ENCODE assay signal across 17 cellular contexts in genomic region chr13:24299488-24300114, GRCh38. TPM values are rescaled to one million over a fixed set of nuclear protein-coding genes. Genes with fewer than 3 reads are reported as not detected.
DNase-seq lines count a peak whose midpoint lies in the region; ATAC-seq and TF ChIP-seq lines count a peak whose summit lies in the region.
"Had no signal": no experiment of that assay in that cellular context is flagged by ENCODE, and none has a peak within 500 bp of the region (broad histone marks: within the 10 kb centered on the region; RNA-seq: fewer than 3 reads in every experiment).

No MANE protein-coding gene starts in this region.

- no peak for ATAC-seq in CD4-positive, CD25-positive, alpha-beta regulatory T cell (ENCODE audit: low read depth in 2 of 2)
- ATAC-seq in WTC11 (no peak), GM18868 (IDR thresholded peaks at IDR 0.05; ENCODE audit: unreplicated experiment) (no peak), HG03460 (IDR thresholded peaks at IDR 0.05; ENCODE audit: unreplicated experiment) (no peak)
- ATAC-seq: PC-3 had no signal

- 89 to 92% (median 92%) methylated on average over 16 of the region's 16 CpGs for WGBS in spleen, 5 donors

- H3K36me3 Mint-ChIP-seq in CD4-positive, CD25-positive, alpha-beta regulatory T cell, result peaks cover 78% of the 10 kb centered on the region
- peaks cover 42% of the 10 kb centered on the region for H3K36me3 Mint-ChIP-seq in WTC11
- no peaks in the 10 kb centered on the region for H3K36me3 Mint-ChIP-seq in glutamatergic neuron (ENCODE audit: unreplicated experiment)

- H3K27ac Mint-ChIP-seq in CD4-positive, CD25-positive, alpha-beta regulatory T cell, result peak overlapping the region in 2 of 3 donors; percentile 20 to 66
- H3K27ac Mint-ChIP-seq in WTC11 (0 out of 2 replicates have a peak overlapping the region, but pooled peaks have one; percentile 3), glutamatergic neuron (ENCODE audit: unreplicated experiment) (no peak overlapping the region)

- H3K36me3 ChIP-seq in CD4-positive, CD25-positive, alpha-beta regulatory T cell (ENCODE audit: control insufficient read depth, insufficient read depth, low read length), result peaks cover 99% of the 10 kb centered on the region
- H3K36me3 ChIP-seq in spleen, result peaks cover 4 to 100% (median 93%) of the 10 kb centered on the region in 6 donors

- CTCF ChIA-PET in WTC11 (lab: Charles Lee), result no interaction called here

- TF ChIP-seq POLR2A in spleen (IDR thresholded peaks at IDR 0.05), result no peak

- H3K9me3 ChIP-seq in CD4-positive, CD25-positive, alpha-beta regulatory T cell (ENCODE audit: control insufficient read depth in 2 of 2, low read length in 2 of 2), result no peaks in the 10 kb centered on the region
- no peaks in the 10 kb centered on the region for H3K9me3 ChIP-seq in spleen

- H3K4me1 ChIP-seq in CD4-positive, CD25-positive, alpha-beta regulatory T cell (ENCODE audit: control insufficient read depth, insufficient read depth, low read length, poor library complexity, severe bottlenecking), result no peaks in the 10 kb centered on the region
- peaks cover 0 to 60% (median 26%) of the 10 kb centered on the region in 6 donors for H3K4me1 ChIP-seq in spleen

- intact Hi-C loops in spleen (cut with DNase I; ENCODE audit: low total_unique reads), result no loop called here

- H3K27ac ChIP-seq in CD4-positive, CD25-positive, alpha-beta regulatory T cell (ENCODE audit: insufficient read depth, low read length, poor library complexity, severe bottlenecking), result no peak overlapping the region
- H3K27ac ChIP-seq in spleen, result peak overlapping the region in 7 of 8 donors; percentile 27 to 77 (median 64)

- DNase-seq in CD4-positive, CD25-positive, alpha-beta regulatory T cell, result no peak
- DNase-seq in WTC11 (ENCODE audit: low spot score) (no peak), glutamatergic neuron (no peak), spleen (no peak)
- DNase-seq in stimulated activated CD4-positive, alpha-beta T cell treated with anti-CD3 and anti-CD28 coated beads, Interleukin-15, amount 100 ng/mL, for 24 hours, result no peak
- DNase-seq: DMS153, EL, GOT3, KG1, NCI-H1092, NCI-H187 treated with DMSO at 0.1 percent for 48 hours, NCI-H446, PC-3 had no signal

- no peak overlapping the region for H3K4me3 Mint-ChIP-seq in CD4-positive, CD25-positive, alpha-beta regulatory T cell
- H3K4me3 Mint-ChIP-seq in WTC11 (no peak overlapping the region), glutamatergic neuron (ENCODE audit: unreplicated experiment) (peak overlapping the region; percentile 20)

- no peaks in the 10 kb centered on the region for H3K27me3 ChIP-seq in CD4-positive, CD25-positive, alpha-beta regulatory T cell (ENCODE audit: control insufficient read depth, insufficient read depth, low read length)
- H3K27me3 ChIP-seq in spleen (replicated peaks in 1 of 7), result no peaks in the 10 kb centered on the region

- POLR2A ChIA-PET in WTC11 (lab: Charles Lee), result no interaction called here

- H3K9me3 Mint-ChIP-seq in CD4-positive, CD25-positive, alpha-beta regulatory T cell, result no peaks in the 10 kb centered on the region
- H3K9me3 Mint-ChIP-seq in WTC11 (no peaks in the 10 kb centered on the region), glutamatergic neuron (ENCODE audit: unreplicated experiment) (peaks cover 2% of the 10 kb centered on the region)

- no peak for TF ChIP-seq CTCF in WTC11 (IDR thresholded peaks at IDR 0.05)
- TF ChIP-seq CTCF in glutamatergic neuron (IDR thresholded peaks at IDR 0.05; ENCODE audit: partially characterized antibody, unreplicated experiment), result no peak
- TF ChIP-seq CTCF in spleen (IDR thresholded peaks at IDR 0.05 in 8 of 11, conservative IDR thresholded peaks at IDR 0.05 in 3 of 11), result no peak

- H3K4me1 Mint-ChIP-seq in CD4-positive, CD25-positive, alpha-beta regulatory T cell, result peaks cover 4 to 7% (median 5%) of the 10 kb centered on the region in 4 donors
- H3K4me1 Mint-ChIP-seq in WTC11 (no peaks in the 10 kb centered on the region), glutamatergic neuron (ENCODE audit: low read depth, unreplicated experiment) (no peaks in the 10 kb centered on the region)

- peaks cover 4% of the 10 kb centered on the region for H3K27me3 Mint-ChIP-seq in CD4-positive, CD25-positive, alpha-beta regulatory T cell
- H3K27me3 Mint-ChIP-seq in WTC11 (ENCODE audit: low read depth) (no peaks in the 10 kb centered on the region), glutamatergic neuron (ENCODE audit: unreplicated experiment) (peaks cover 2% of the 10 kb centered on the region)

- H3K4me3 ChIP-seq in CD4-positive, CD25-positive, alpha-beta regulatory T cell (ENCODE audit: low read depth, low read length), result no peak overlapping the region
- H3K4me3 ChIP-seq in spleen, result no peak overlapping the region

TF ChIP-seq in WTC11, 78 proteins besides CTCF, POLR2A, EP300 and RAD21:
- TF ChIP-seq HMGA2 (CRISPR knock-in tag; IDR thresholded peaks at IDR 0.05), result no peak
- no peak for TF ChIP-seq RELA (CRISPR knock-in tag; IDR thresholded peaks at IDR 0.05; ENCODE audit: borderline replicate concordance)
- no peak for TF ChIP-seq ZNF232 (CRISPR knock-in tag; IDR thresholded peaks at IDR 0.05)
- no peak for TF ChIP-seq KAT7 (CRISPR knock-in tag; IDR thresholded peaks at IDR 0.05; ENCODE audit: borderline replicate concordance)
- no peak for TF ChIP-seq STAT6 (CRISPR knock-in tag; conservative IDR thresholded peaks at IDR 0.05; ENCODE audit: low read depth)
- TF ChIP-seq GABPB1 (CRISPR knock-in tag; IDR thresholded peaks at IDR 0.05), result no peak
- TF ChIP-seq ESRRA (CRISPR knock-in tag; IDR thresholded peaks at IDR 0.05; ENCODE audit: borderline replicate concordance), result no peak
- TF ChIP-seq JAZF1 (CRISPR knock-in tag; IDR thresholded peaks at IDR 0.05), result no peak
- TF ChIP-seq E2F1 (CRISPR knock-in tag; IDR thresholded peaks at IDR 0.05), result no peak
- TF ChIP-seq ZNF281 (CRISPR knock-in tag; IDR thresholded peaks at IDR 0.05), result no peak
- no peak for TF ChIP-seq NFE2L1 (CRISPR knock-in tag; IDR thresholded peaks at IDR 0.05)
- no peak for TF ChIP-seq ZMAT4 (CRISPR knock-in tag; IDR thresholded peaks at IDR 0.05)
TF ChIP-seq in WTC11: peak in this region for 0.

RNA-seq across cellular contexts. Expression of gene C1QTNF9, which starts 9.8 kb away (rescaled TPM):
- total RNA-seq in CD4-positive, CD25-positive, alpha-beta regulatory T cell, result 0.20 TPM
- polyA plus RNA-seq in CD4-positive, CD25-positive, alpha-beta regulatory T cell, result not detected
- total RNA-seq in WTC11 (2021) (not detected in 3 replicates), glutamatergic neuron (ENCODE audit: unreplicated experiment) (not detected), spleen (under 1 TPM in 3 of 7 donors, not detected in 4; 0.28 to 0.72 (median 0.35) TPM)
- under 1 TPM in 2 of 3 donors, not detected in 1; 0.15 to 0.48 TPM for polyA plus RNA-seq in spleen
- total RNA-seq: M059J had no signal
- polyA plus RNA-seq: BJ had no signal
